7 cellular contexts compared by ENCODE assay signal in the genomic region with DNA sequence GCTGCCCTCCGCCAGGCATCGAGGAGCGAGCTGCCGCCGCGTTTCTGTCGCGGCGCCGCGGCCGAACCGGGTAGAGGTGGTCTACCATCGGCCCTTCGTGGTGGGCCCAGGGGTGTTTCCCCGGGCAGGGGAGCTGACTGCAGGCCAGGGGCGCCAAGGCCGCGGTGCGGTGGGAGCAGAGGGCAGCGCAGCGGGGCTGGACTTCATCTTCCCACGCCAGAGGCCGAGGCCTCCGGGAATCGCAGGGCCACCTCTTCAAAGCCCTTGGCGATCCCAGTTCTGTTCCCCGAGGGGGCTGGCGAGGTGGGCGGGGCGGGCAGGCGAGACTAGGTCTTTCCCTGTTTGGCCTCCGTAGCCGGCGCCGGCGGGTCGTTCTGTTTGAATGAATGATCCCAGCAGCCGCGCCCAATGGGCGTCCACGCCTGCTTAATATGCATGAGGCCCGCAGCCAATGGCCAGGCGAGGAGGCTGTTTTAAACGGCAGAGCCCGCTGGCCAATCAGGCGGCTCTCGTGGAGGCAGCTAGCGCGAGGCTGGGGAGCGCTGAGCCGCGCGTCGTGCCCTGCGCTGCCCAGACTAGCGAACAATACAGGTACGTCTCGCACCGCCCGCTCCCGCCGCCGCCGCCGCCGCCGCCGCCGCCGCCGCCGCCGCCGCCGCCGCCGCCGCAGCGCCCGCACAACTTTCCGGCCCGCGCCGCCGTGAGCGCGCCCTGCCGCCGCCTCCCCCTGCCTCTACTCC. TPM values are rescaled to one million over a fixed set of nuclear protein-coding genes. Genes with fewer than 3 reads are reported as not detected.
A peak's percentile ranks its signal among the peaks of the same experiment; 100 is the strongest.
DNase-seq lines count a peak whose midpoint lies in the region; ATAC-seq, FAIRE-seq and TF ChIP-seq lines count a peak whose summit lies in the region.

TSS of gene HMGB3 (plus strand) at position 550 of the 740 bp plus-strand sequence. CDS start 2,265 bp downstream, outside the sequence.

- peak within 1 kb of the TSS; percentile 90 for H3K4me2 ChIP-seq in astrocyte (ENCODE audit: low read length)

- intact Hi-C loops in T-helper 2 cell treated with Interferon-gamma antibody and Interleukin-4, amounts not matched to agents 100 ng/mL and 5 ng/mL, for 36 hours (cut with micrococcal nuclease) = loop anchor here (1.0 to 10.0 kb wide), 6 partner anchors 85 to 1849 kb away; partner anchors contain the start of genes CD99L2, CETN2, NSDHL and VMA21

- DNase-seq in NCI-H187 (lab: John Stamatoyannopoulos, UW) (peak; percentile 94 to 99), astrocyte (ENCODE audit: low read depth) (peak; percentile 81), hippocampal formation (lab: John Stamatoyannopoulos, UW) (peak; percentile 25 to 51), retinal pigment epithelial cell (ENCODE audit: low read depth) (peak; percentile 79)

- H3K9me3 ChIP-seq in astrocyte (ENCODE audit: insufficient read depth, low read depth, low read length) = no peaks in the 10 kb centered on the region

- peaks cover 3% of the 10 kb centered on the region for H3K27me3 Mint-ChIP-seq in astrocyte (ENCODE audit: low read depth, unreplicated experiment)

- peak within 1 kb of the TSS; percentile 80 for H3K9ac ChIP-seq in astrocyte (ENCODE audit: low read length)

- peaks cover 16% of the 10 kb centered on the region for H3K79me2 ChIP-seq in astrocyte (ENCODE audit: insufficient read depth, low read length)

- peak within 1 kb of the TSS; percentile 77 for H3K4me3 Mint-ChIP-seq in astrocyte (ENCODE audit: unreplicated experiment)

- peak within 1 kb of the TSS; percentile 59 for H3K4me3 ChIP-seq in astrocyte (ENCODE audit: insufficient read depth, low read depth, low read length)
- peak within 1 kb of the TSS; percentile 56 for H3K4me3 ChIP-seq in retinal pigment epithelial cell (ENCODE audit: low read length)

- H3K9me3 Mint-ChIP-seq in astrocyte (ENCODE audit: unreplicated experiment) = no peaks in the 10 kb centered on the region

- ATAC-seq in GM18505 (IDR thresholded peaks at IDR 0.05; ENCODE audit: unreplicated experiment) = peak; percentile 97
- peak; percentile 94 for ATAC-seq in HG02943 (IDR thresholded peaks at IDR 0.05; ENCODE audit: low read depth, unreplicated experiment)

- peaks cover 9% of the 10 kb centered on the region for H4K20me1 ChIP-seq in astrocyte (ENCODE audit: insufficient read depth, low read length)

- H3K27ac ChIP-seq in astrocyte (ENCODE audit: low read depth, low read length) = peak within 1 kb of the TSS; percentile 26

- no peaks in the 10 kb centered on the region for H3K36me3 Mint-ChIP-seq in astrocyte (ENCODE audit: low read depth, unreplicated experiment)

- TF ChIP-seq CTCF in astrocyte (IDR thresholded peaks at IDR 0.05; ENCODE audit: insufficient read depth, low read depth, low read length) = no peak
- TF ChIP-seq CTCF in retinal pigment epithelial cell (conservative IDR thresholded peaks at IDR 0.05; ENCODE audit: low read depth, low read length) = no peak

- H2AFZ ChIP-seq in astrocyte (ENCODE audit: low read depth, low read length) = peak within 1 kb of the TSS; percentile 75

- H3K36me3 ChIP-seq in astrocyte (ENCODE audit: insufficient read depth, low read length) = peaks cover 5% of the 10 kb centered on the region

- FAIRE-seq in astrocyte (lab: Jason Lieb, UNC) = peak; percentile 75

- peaks cover 3% of the 10 kb centered on the region for H3K4me1 Mint-ChIP-seq in astrocyte (ENCODE audit: low read depth, unreplicated experiment)

- no peaks in the 10 kb centered on the region for H3K4me1 ChIP-seq in astrocyte (ENCODE audit: insufficient read depth, low read length)

- TF ChIP-seq POLR2A in GM18505 (IDR thresholded peaks at IDR 0.05; ENCODE audit: borderline replicate concordance, extremely low read depth, insufficient read depth, insufficient read length) = peak; percentile 35

- no peaks in the 10 kb centered on the region for H3K27me3 ChIP-seq in astrocyte (ENCODE audit: insufficient read depth, low read length)

- peak within 1 kb of the TSS; percentile 77 for H3K27ac Mint-ChIP-seq in astrocyte (ENCODE audit: unreplicated experiment)

RNA-seq across cellular contexts. Expression of gene HMGB3, which starts in this region (rescaled TPM):
- 42.5 and 49.6 TPM in 2 replicates for total RNA-seq in T-helper 2 cell treated with Interferon-gamma antibody and Interleukin-4, amounts not matched to agents 100 ng/mL and 5 ng/mL, for 36 hours
- 25.8 and 34.7 TPM in 2 replicates for total RNA-seq in astrocyte

Comparison
In these comparisons a context has a peak if more than half of its experiments do, and no peak if none do; other contexts are left out.
1. Peak in every context shown above with its lines: DNase-seq, ATAC-seq, H3K4me3 ChIP-seq and H3K27ac ChIP-seq.
2. DNase-seq: peak in every context shown above with its lines; median percentile 96 in NCI-H187; 81 in astrocyte; 79 in retinal pigment epithelial cell; 38 in hippocampal formation.